In the genomic region with DNA sequence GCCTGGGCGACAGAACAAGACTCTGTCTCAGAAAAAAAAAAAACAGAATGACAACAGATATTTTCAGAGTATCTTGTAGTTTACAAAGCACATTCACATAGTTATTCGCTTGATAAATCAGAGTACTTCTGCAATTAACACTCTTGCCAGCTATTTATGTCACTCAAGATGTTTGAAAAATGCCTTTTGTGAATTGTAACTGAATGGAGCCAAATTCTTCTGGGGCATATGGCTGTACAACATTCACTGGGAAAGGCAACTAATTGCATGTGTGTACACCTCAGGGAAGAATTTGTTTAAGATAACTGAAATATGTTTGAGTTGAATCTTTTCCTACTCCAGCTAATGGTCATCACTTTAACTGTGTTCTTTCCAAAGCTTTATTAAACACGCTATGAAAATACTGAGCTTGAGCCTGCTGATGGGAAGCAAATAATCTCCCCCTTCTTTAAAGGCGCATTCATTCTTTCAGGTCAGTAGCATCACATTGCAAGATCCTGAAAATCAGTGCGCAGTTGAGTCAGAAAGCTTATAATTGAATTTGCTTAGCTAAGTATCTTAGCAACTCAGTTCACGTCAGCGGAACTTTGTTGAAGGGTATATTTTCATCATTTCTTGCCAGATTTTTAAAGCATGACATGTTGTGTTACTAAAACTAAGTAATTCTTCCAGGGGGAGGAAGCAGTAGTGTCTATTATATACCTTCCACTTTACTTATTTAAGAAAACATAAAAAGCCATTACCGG, we compare ENCODE assay signal across 31 cellular contexts.
"Had no signal": no experiment of that assay in that cellular context is flagged by ENCODE, and none has a peak within 500 bp of the region (broad histone marks: within the 10 kb centered on the region; RNA-seq: fewer than 3 reads in every experiment).

No MANE protein-coding gene starts in this region.

- H3K9me3 ChIP-seq: MG63, Peyer's patch, SJCRH30 had no signal

- H3K4me3 Mint-ChIP-seq: activated CD4-positive, alpha-beta memory T cell treated with anti-CD3 and anti-CD28 coated beads, Interleukin-2, amount 10 ng/mL, durations not matched to agents 7 days and 5 days; activated CD4-positive, alpha-beta T cell treated with anti-CD3 and anti-CD28 coated beads for 36 hours; activated naive CD4-positive, alpha-beta T cell treated with anti-CD3 and anti-CD28 coated beads for 36 hours; activated naive CD8-positive, alpha-beta T cell; activated T-helper 17 cell treated with anti-CD3 and anti-CD28 coated beads, Interleukin-2, amount 50 U/mL, for 72 hours; T-helper 17 cell had no signal

- H3K4me3 ChIP-seq: MG63, Peyer's patch, SJCRH30 had no signal

- H3K27me3 ChIP-seq: brain microvascular endothelial cell, Peyer's patch, SJCRH30 had no signal

- H3K36me3 Mint-ChIP-seq: activated naive CD8-positive, alpha-beta T cell had no signal

- H3K27ac Mint-ChIP-seq: activated CD4-positive, alpha-beta memory T cell treated with anti-CD3 and anti-CD28 coated beads, Interleukin-2, amount 10 ng/mL, durations not matched to agents 7 days and 5 days; activated CD4-positive, alpha-beta T cell treated with anti-CD3 and anti-CD28 coated beads for 36 hours; activated naive CD4-positive, alpha-beta T cell treated with anti-CD3 and anti-CD28 coated beads for 36 hours; activated naive CD8-positive, alpha-beta T cell; activated T-helper 17 cell treated with anti-CD3 and anti-CD28 coated beads, Interleukin-2, amount 50 U/mL, for 72 hours; T-helper 17 cell had no signal

- FAIRE-seq: astrocyte had no signal

- H3K9me3 Mint-ChIP-seq: activated CD4-positive, alpha-beta memory T cell treated with anti-CD3 and anti-CD28 coated beads, Interleukin-2, amount 10 ng/mL, durations not matched to agents 7 days and 5 days; activated naive CD4-positive, alpha-beta T cell treated with anti-CD3 and anti-CD28 coated beads for 36 hours; activated T-helper 17 cell treated with anti-CD3 and anti-CD28 coated beads, Interleukin-2, amount 50 U/mL, for 72 hours had no signal

- ATAC-seq: activated CD4-positive, alpha-beta T cell treated with anti-CD3 and anti-CD28 coated beads for 36 hours; activated T-helper 17 cell treated with anti-CD3 and anti-CD28 coated beads, Interleukin-2, amount 50 U/mL, for 72 hours; T-helper 17 cell had no signal

- H3K27me3 Mint-ChIP-seq: activated CD4-positive, alpha-beta T cell treated with anti-CD3 and anti-CD28 coated beads for 36 hours; activated naive CD8-positive, alpha-beta T cell; activated T-helper 17 cell treated with anti-CD3 and anti-CD28 coated beads, Interleukin-2, amount 50 U/mL, for 72 hours; T-helper 17 cell had no signal

- H3K36me3 ChIP-seq: brain microvascular endothelial cell, MG63, Peyer's patch, SJCRH30 had no signal

- H3K27ac ChIP-seq: brain microvascular endothelial cell, Peyer's patch, RWPE1, SJCRH30 had no signal

- DNase-seq: activated CD4-positive, alpha-beta memory T cell treated with anti-CD3 and anti-CD28 coated beads, Interleukin-2, amount 10 ng/mL, durations not matched to agents 7 days and 5 days; activated CD4-positive, alpha-beta T cell treated with anti-CD3 and anti-CD28 coated beads for 36 hours; activated CD4-positive, alpha-beta T cell treated with anti-CD3 and anti-CD28 coated beads, Interleukin-2, amount 50 U/mL, for 1 hour; activated CD4-positive, CD25-positive, alpha-beta regulatory T cell; activated gamma-delta T cell; activated naive CD4-positive, alpha-beta T cell treated with anti-CD3 and anti-CD28 coated beads for 36 hours; activated T-cell treated with anti-CD3 and anti-CD28 coated beads for 4 hours; activated T-cell treated with anti-CD3 and anti-CD28 coated beads, Interleukin-2, amount 50 U/mL, for 48 hours; amygdala; brain microvascular endothelial cell; caudate nucleus; MG63; MV-4-11; NCI-H1092 treated with DMSO at 0.1 percent for 48 hours; NCI-H1417 treated with DMSO at 0.1 percent for 48 hours; NCI-H1694; NCI-H2029; NCI-H2107; NCI-H2171 treated with DMSO at 0.1 percent for 48 hours; NCI-H226; NCI-H510A; NCI-H526 treated with DMSO at 0.1 percent for 48 hours; Peyer's patch; Right ventricle myocardium superior; SJCRH30; T-helper 17 cell; T-helper 9 cell had no signal

- H3K4me1 Mint-ChIP-seq: activated CD4-positive, alpha-beta memory T cell treated with anti-CD3 and anti-CD28 coated beads, Interleukin-2, amount 10 ng/mL, durations not matched to agents 7 days and 5 days; activated CD4-positive, alpha-beta T cell treated with anti-CD3 and anti-CD28 coated beads for 36 hours; activated T-helper 17 cell treated with anti-CD3 and anti-CD28 coated beads, Interleukin-2, amount 50 U/mL, for 72 hours; T-helper 17 cell had no signal

- H3K4me1 ChIP-seq: Peyer's patch, SJCRH30 had no signal
